ENCODE assay signal across 1 cellular context in genomic region chr11:29018631-29019030, GRCh38.
TF ChIP-seq lines count a peak whose summit lies in the region.

No MANE protein-coding gene starts in this region.

TF ChIP-seq in SK-N-SH, 30 proteins besides CTCF, POLR2A, EP300 and RAD21 (continued from another document):
- TF ChIP-seq TEAD4 (IDR thresholded peaks at IDR 0.05; ENCODE audit: borderline replicate concordance, insufficient read depth) = peak; percentile 50; the same call in 1 of the 2 replicates
- no peak for TF ChIP-seq SMC3 (IDR thresholded peaks at IDR 0.05; ENCODE audit: low read depth, low read length)
- peak; percentile 14; the same call in 1 of the 2 replicates for TF ChIP-seq ELF1 (IDR thresholded peaks at IDR 0.05)
- TF ChIP-seq SIN3A (IDR thresholded peaks at IDR 0.05; ENCODE audit: borderline replicate concordance, low read depth, low read length) = no peak
- no peak for TF ChIP-seq EZH2phosphoT487 (IDR thresholded peaks at IDR 0.05; ENCODE audit: borderline replicate concordance, low read depth)
- TF ChIP-seq NRF1 (IDR thresholded peaks at IDR 0.05; ENCODE audit: low read depth, low read length) = no peak
- TF ChIP-seq CHD2 (IDR thresholded peaks at IDR 0.05; ENCODE audit: low read length, partially characterized antibody) = no peak
- no peak for TF ChIP-seq RFX5 (IDR thresholded peaks at IDR 0.05; ENCODE audit: low read length)
- TF ChIP-seq GABPA (IDR thresholded peaks at IDR 0.05; ENCODE audit: low read depth) = no peak
- no peak for TF ChIP-seq MXI1 (IDR thresholded peaks at IDR 0.05; ENCODE audit: low read depth, low read length)
- TF ChIP-seq JUND (IDR thresholded peaks at IDR 0.05) = peak; percentile 78
- no peak for TF ChIP-seq REST (IDR thresholded peaks at IDR 0.05; ENCODE audit: low read depth, low read length)
- no peak for TF ChIP-seq USF2 (IDR thresholded peaks at IDR 0.05; ENCODE audit: borderline replicate concordance, low read depth, low read length)
- no peak for TF ChIP-seq TAF1 (IDR thresholded peaks at IDR 0.05; ENCODE audit: borderline replicate concordance, low read depth, low read length)
- TF ChIP-seq NFIC (IDR thresholded peaks at IDR 0.05; ENCODE audit: borderline replicate concordance) = peak; percentile 43
